In the genomic region with DNA sequence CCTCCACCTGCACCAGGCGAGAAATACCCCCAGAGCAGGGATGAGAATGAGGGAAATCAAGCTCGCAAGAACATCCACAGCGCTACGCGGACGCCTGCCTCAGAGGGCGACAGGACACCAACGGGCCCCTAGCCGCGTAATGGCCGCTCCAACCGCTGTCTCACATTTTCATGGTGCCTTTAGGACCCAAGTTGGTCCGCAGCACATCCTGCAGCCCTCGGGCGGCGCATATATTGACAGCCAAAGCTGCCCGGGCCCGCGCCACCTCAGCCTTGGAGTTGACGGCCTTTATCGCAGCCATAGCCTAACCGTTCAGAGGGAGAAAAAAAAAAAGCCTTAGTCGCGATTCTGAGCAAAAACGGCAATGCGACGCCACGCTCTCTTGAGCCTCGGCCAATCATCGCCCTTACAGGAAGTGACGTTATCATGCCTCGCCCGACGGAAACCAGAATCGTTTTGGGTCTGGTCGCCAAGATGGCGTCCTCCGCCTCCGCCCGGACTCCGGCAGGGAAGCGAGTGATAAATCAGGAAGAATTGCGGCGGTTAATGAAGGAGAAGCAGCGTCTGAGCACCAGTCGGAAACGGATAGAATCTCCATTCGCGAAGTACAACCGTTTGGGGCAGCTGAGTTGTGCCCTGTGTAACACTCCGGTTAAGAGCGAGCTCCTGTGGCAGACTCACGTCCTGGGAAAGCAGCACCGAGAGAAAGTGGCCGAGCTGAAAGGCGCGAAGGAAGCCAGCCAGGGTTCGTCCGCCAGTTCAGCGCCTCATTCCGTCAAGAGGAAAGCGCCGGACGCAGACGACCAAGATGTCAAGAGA, we compare ENCODE assay signal across 8 cellular contexts. TPM values are rescaled to one million over a fixed set of nuclear protein-coding genes. Genes with fewer than 3 reads are reported as not detected.
A peak's percentile ranks its signal among the peaks of the same experiment; 100 is the strongest.
DNase-seq lines count a peak whose midpoint lies in the region; ATAC-seq and TF ChIP-seq lines count a peak whose summit lies in the region.

A gene with protein sequence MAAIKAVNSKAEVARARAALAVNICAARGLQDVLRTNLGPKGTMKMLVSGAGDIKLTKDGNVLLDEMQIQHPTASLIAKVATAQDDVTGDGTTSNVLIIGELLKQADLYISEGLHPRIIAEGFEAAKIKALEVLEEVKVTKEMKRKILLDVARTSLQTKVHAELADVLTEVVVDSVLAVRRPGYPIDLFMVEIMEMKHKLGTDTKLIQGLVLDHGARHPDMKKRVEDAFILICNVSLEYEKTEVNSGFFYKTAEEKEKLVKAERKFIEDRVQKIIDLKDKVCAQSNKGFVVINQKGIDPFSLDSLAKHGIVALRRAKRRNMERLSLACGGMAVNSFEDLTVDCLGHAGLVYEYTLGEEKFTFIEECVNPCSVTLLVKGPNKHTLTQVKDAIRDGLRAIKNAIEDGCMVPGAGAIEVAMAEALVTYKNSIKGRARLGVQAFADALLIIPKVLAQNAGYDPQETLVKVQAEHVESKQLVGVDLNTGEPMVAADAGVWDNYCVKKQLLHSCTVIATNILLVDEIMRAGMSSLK (minus strand): TSS at position 368 of the 819 bp plus-strand sequence. CDS start 67 bp downstream, at position 301.
A gene with protein sequence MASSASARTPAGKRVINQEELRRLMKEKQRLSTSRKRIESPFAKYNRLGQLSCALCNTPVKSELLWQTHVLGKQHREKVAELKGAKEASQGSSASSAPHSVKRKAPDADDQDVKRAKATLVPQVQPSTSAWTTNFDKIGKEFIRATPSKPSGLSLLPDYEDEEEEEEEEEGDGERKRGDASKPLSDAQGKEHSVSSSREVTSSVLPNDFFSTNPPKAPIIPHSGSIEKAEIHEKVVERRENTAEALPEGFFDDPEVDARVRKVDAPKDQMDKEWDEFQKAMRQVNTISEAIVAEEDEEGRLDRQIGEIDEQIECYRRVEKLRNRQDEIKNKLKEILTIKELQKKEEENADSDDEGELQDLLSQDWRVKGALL (plus strand): TSS at position 448 of the 819 bp plus-strand sequence. CDS start 27 bp downstream, at position 475.

- peak within 1 kb of the TSS; percentile 98 for H3K23ac ChIP-seq in IMR-90 (ENCODE audit: low read depth, low read length)

- H3K4me1 ChIP-seq in IMR-90 (ENCODE audit: control insufficient read depth, insufficient read depth, low read length) = peaks cover 2% of the 10 kb centered on the region; the same call in 1 of the 2 replicates
- H3K4me1 ChIP-seq in OCI-LY7 (ENCODE audit: insufficient read depth, low read length, poor library complexity, severe bottlenecking) = peaks cover 20% of the 10 kb centered on the region
- peaks cover 17% of the 10 kb centered on the region for H3K4me1 ChIP-seq in mucosa of descending colon (ENCODE audit: low read depth)

- peak within 1 kb of the TSS; percentile 97 for H3K4ac ChIP-seq in IMR-90 (ENCODE audit: low read depth, low read length)

- peak within 1 kb of the TSS; percentile 8; the same call in 1 of the 3 replicates for H2BK15ac ChIP-seq in IMR-90 (ENCODE audit: low read depth, low read length)

- peak within 1 kb of the TSS; percentile 53 for H2BK120ac ChIP-seq in IMR-90 (ENCODE audit: low read depth, low read length)

- H3K79me1 ChIP-seq in IMR-90 (ENCODE audit: low read depth in 1 of 2, low read length in 2 of 2) = peaks cover 7 to 19% of the 10 kb centered on the region in 2 experiments

- H3K27me3 ChIP-seq in IMR-90 (ENCODE audit: control insufficient read depth, insufficient read depth, low read length) = no peaks in the 10 kb centered on the region

- H3K9me3 ChIP-seq in IMR-90 (ENCODE audit: control insufficient read depth, insufficient read depth, low read length) = no peaks in the 10 kb centered on the region
- no peaks in the 10 kb centered on the region for H3K9me3 ChIP-seq in OCI-LY7 (ENCODE audit: low read length)
- no peaks in the 10 kb centered on the region for H3K9me3 ChIP-seq in mucosa of descending colon

- no TSS peak for BruUV-seq in IMR-90 (replicated peaks; lab: Mats Ljungman, UMichigan)
- no TSS peak for BruUV-seq in OCI-LY7 (replicated peaks; lab: Mats Ljungman, UMichigan)

- TF ChIP-seq RAD21 in IMR-90 (IDR thresholded peaks at IDR 0.05; ENCODE audit: low read length) = no peak

- peak within 1 kb of the TSS; percentile 77 to 99 for H4K8ac ChIP-seq in IMR-90 (ENCODE audit: low read depth in 2 of 2, low read length in 2 of 2)

- H3K27ac ChIP-seq in IMR-90 (ENCODE audit: insufficient read depth, low read length) (peak within 1 kb of the TSS; percentile 93), OCI-LY7 (ENCODE audit: low read depth, low read length, poor library complexity, severe bottlenecking) (peak within 1 kb of the TSS; percentile 60)

- WGBS in IMR-90 (ENCODE audit: extremely low coverage in 2 of 2, insufficient read length in 1 of 2), 2 experiments = 0% methylated on average over 36 of the region's 65 CpGs; no CpG with 5 or more reads in 1 of the 2 experiments

- TF ChIP-seq CTCF in IMR-90 (conservative IDR thresholded peaks at IDR 0.05; ENCODE audit: low read depth, low read length) (no peak), OCI-LY7 (conservative IDR thresholded peaks at IDR 0.05; ENCODE audit: low read length) (no peak), epithelial cell of proximal tubule (conservative IDR thresholded peaks at IDR 0.05; ENCODE audit: low read depth, low read length) (no peak), mucosa of descending colon (IDR thresholded peaks at IDR 0.05) (no peak)

- ATAC-seq in GM21528 (IDR thresholded peaks at IDR 0.05; ENCODE audit: low FRiP score, unreplicated experiment) (peak; percentile 92), IMR-90 (ENCODE audit: low read depth) (peak; percentile 93), mucosa of descending colon (peak; percentile 100)

- H3K4me2 ChIP-seq in IMR-90 (ENCODE audit: low read depth, low read length) (peak within 1 kb of the TSS; percentile 100), OCI-LY7 (ENCODE audit: low read length) (peak within 1 kb of the TSS; percentile 97)

- DNase-seq in DMS 273 treated with DMSO at 0.1 percent for 48 hours (lab: John Stamatoyannopoulos, UW) (peak; percentile 81), IMR-90 (peak; percentile 95), OCI-LY7 (ENCODE audit: low spot score) (peak; percentile 94), activated T-cell treated with anti-CD3 and anti-CD28 coated beads for 48 hours (ENCODE audit: low read depth) (peak; percentile 82), epithelial cell of proximal tubule (ENCODE audit: low read depth) (peak; percentile 71), mucosa of descending colon (peak; percentile 90 to 98 (median 92))
- DNase-seq in stimulated activated CD8-positive, alpha-beta memory T cell treated with anti-CD3 and anti-CD28 coated beads, Interleukin-4, amount 100 ng/mL, for 1 hour (ENCODE audit: low read depth in 2 of 2, low spot score in 1 of 2) = peak; percentile 79 to 80

- peak within 1 kb of the TSS; percentile 88 for H4K91ac ChIP-seq in IMR-90 (ENCODE audit: insufficient read depth, low read depth, low read length)

- H3K14ac ChIP-seq in IMR-90 (replicated peaks; ENCODE audit: low read depth, low read length) = peak within 1 kb of the TSS; percentile 98

- dilution Hi-C loops in IMR-90 (cut with HindIII; ENCODE audit: low sequenced_read_pairs, unreplicated experiment) = no loop called here

- peak within 1 kb of the TSS; percentile 94 for H4K5ac ChIP-seq in IMR-90 (ENCODE audit: low read depth, low read length)

- H3K79me2 ChIP-seq in OCI-LY7 (ENCODE audit: insufficient read depth, low read depth, low read length) = peaks cover 24% of the 10 kb centered on the region

- H3K4me3 ChIP-seq in IMR-90 (ENCODE audit: insufficient read depth, low read depth, low read length) (peak within 1 kb of the TSS; percentile 72), OCI-LY7 (ENCODE audit: low read depth, low read length, poor library complexity, severe bottlenecking) (peak within 1 kb of the TSS; percentile 80), epithelial cell of proximal tubule (ENCODE audit: low read depth, low read length) (peak within 1 kb of the TSS; percentile 87), mucosa of descending colon (peak within 1 kb of the TSS; percentile 81)

- peak within 1 kb of the TSS; percentile 71; the same call in 1 of the 2 replicates for H3K18ac ChIP-seq in IMR-90 (ENCODE audit: low read depth, low read length)

- no peaks in the 10 kb centered on the region for H4K20me1 ChIP-seq in IMR-90 (ENCODE audit: insufficient read depth, low read length)
- no peaks in the 10 kb centered on the region for H4K20me1 ChIP-seq in OCI-LY7 (ENCODE audit: insufficient read depth, low read length)

- intact Hi-C loops in IMR-90 (cut with micrococcal nuclease) = loop anchor here (1.0 kb wide), 1 partner anchor 19 kb away; a partner anchor contains a TSS
- intact Hi-C loops in OCI-LY7 (cut with micrococcal nuclease; ENCODE audit: unreplicated experiment) = loop anchor here (1.0 kb wide), 1 partner anchor 20 kb away; no protein-coding TSS in a partner anchor
- intact Hi-C loops in mucosa of descending colon (cut with DNase I, micrococcal nuclease) = no loop called here

- peak within 1 kb of the TSS; percentile 97 for H2AK9ac ChIP-seq in IMR-90 (replicated peaks; ENCODE audit: low read depth, low read length, poor library complexity)

- POLR2A ChIA-PET in IMR-90 (lab: Charles Lee; ENCODE audit: unreplicated experiment) (interaction anchor here (0.6 kb wide), 1 partner anchor 51 kb away, joined by 3 read pairs; no protein-coding TSS in a partner anchor), OCI-LY7 (lab: Charles Lee) (interaction anchor here (1.8 kb wide), 1 partner anchor 13 kb away, joined by 7 read pairs; no protein-coding TSS in a partner anchor)

- no peaks in the 10 kb centered on the region for H3K9me2 ChIP-seq in OCI-LY7 (ENCODE audit: insufficient read depth, low read length)

- H3K56ac ChIP-seq in IMR-90 (ENCODE audit: extremely low read depth, insufficient read depth, low read length) = peak within 1 kb of the TSS; percentile 88

- H2AFZ ChIP-seq in IMR-90 (replicated peaks; ENCODE audit: low read length, poor library complexity) (peak within 1 kb of the TSS; percentile 99), OCI-LY7 (ENCODE audit: low read length) (peak within 1 kb of the TSS; percentile 83)

- H2BK20ac ChIP-seq in IMR-90 (ENCODE audit: low read depth, low read length) = no peak within 1 kb of the TSS

- peak; percentile 91 for TF ChIP-seq POLR2A in IMR-90 (IDR thresholded peaks at IDR 0.05; ENCODE audit: low read depth, low read length)

- H3K9me1 ChIP-seq in IMR-90 (ENCODE audit: insufficient read depth, low read length) = no peaks in the 10 kb centered on the region

- H3K36me3 ChIP-seq in IMR-90 (ENCODE audit: control insufficient read depth, insufficient read depth, low read length) = peaks cover 2% of the 10 kb centered on the region; the same call in 1 of the 2 replicates
- H3K36me3 ChIP-seq in OCI-LY7 (ENCODE audit: insufficient read depth, low read length) = peaks cover 33% of the 10 kb centered on the region
- H3K36me3 ChIP-seq in mucosa of descending colon (ENCODE audit: low read depth) = no peaks in the 10 kb centered on the region

- H2BK5ac ChIP-seq in IMR-90 (ENCODE audit: low read depth, low read length, poor library complexity, severe bottlenecking) = peak within 1 kb of the TSS; percentile 93

- in situ Hi-C loops in IMR-90 (cut with MboI; ENCODE audit: low sequenced_read_pairs) = no loop called here

- CTCF ChIA-PET in IMR-90 (lab: Yijun Ruan, JAX) (interaction anchor here (1.0 kb wide), 1 partner anchor 23 kb away, joined by 3 read pairs; no protein-coding TSS in a partner anchor), OCI-LY7 (lab: Charles Lee; ENCODE audit: unreplicated experiment) (interaction anchor here (1.0 kb wide), 1 partner anchor 21 kb away, joined by 3 read pairs; no protein-coding TSS in a partner anchor)

- peak within 1 kb of the TSS; percentile 51 for H2AK5ac ChIP-seq in IMR-90 (ENCODE audit: low read depth, low read length)

- peak within 1 kb of the TSS; percentile 93 for H3K9ac ChIP-seq in IMR-90 (ENCODE audit: low read depth, low read length)

RNA-seq across cellular contexts. Expression of the first gene that starts in this region (rescaled TPM):
- 0.72 and 1.7 TPM in 2 replicates for total RNA-seq in IMR-90 (2012; rRNA removed)
- 0.72 and 1.1 TPM in 2 replicates for polyA plus RNA-seq in IMR-90 (2012; rRNA removed)
- polyA plus RNA-seq in IMR-90 (2012; cell fraction: cytosol; rRNA removed) = 0.16 and 0.18 TPM in 2 replicates
- 0.17 and 1.9 TPM in 2 replicates for polyA plus RNA-seq in IMR-90 (2012; cell fraction: nucleus; rRNA removed; ENCODE audit: low replicate concordance)
- 0.10 and 1.9 TPM in 2 replicates for total RNA-seq in OCI-LY7 (2014; rRNA removed; shearing (Covaris generic))
- total RNA-seq in OCI-LY7 (2022) = 2.6 and 4.4 TPM in 2 replicates
- 0.36 and 4.4 TPM in 2 replicates for total RNA-seq in epithelial cell of proximal tubule
- total RNA-seq in mucosa of descending colon = 1 to 10 TPM; 1.0 to 2.7 (median 2.1) TPM

RNA-seq across cellular contexts. Expression of the second gene that starts in this region (rescaled TPM):
- total RNA-seq in IMR-90 (2012; rRNA removed) (6.6 and 10.3 TPM in 2 replicates), OCI-LY7 (2022) (23.0 and 25.5 TPM in 2 replicates), epithelial cell of proximal tubule (10.3 and 17.7 TPM in 2 replicates), mucosa of descending colon (10 to 100 TPM; 10.8 to 21.6 (median 12.6) TPM)
- 5.1 and 5.5 TPM in 2 replicates for polyA plus RNA-seq in IMR-90 (2012; rRNA removed)
- 2.4 TPM in 2 replicates for polyA plus RNA-seq in IMR-90 (2012; cell fraction: cytosol; rRNA removed)
- 1.5 and 3.3 TPM in 2 replicates for polyA plus RNA-seq in IMR-90 (2012; cell fraction: nucleus; rRNA removed; ENCODE audit: low replicate concordance)
- 25.0 and 41.9 TPM in 2 replicates for total RNA-seq in OCI-LY7 (2014; rRNA removed; shearing (Covaris generic))

Comparison
In these comparisons a context has a peak if more than half of its experiments do, and no peak if none do; other contexts are left out.
1. Peak in every context shown above with its lines: DNase-seq, ATAC-seq, H3K4me3 ChIP-seq and H3K27ac ChIP-seq.
2. intact Hi-C loops: an anchor here in IMR-90 (1.0 kb wide) and OCI-LY7 (1.0 kb wide); none called in mucosa of descending colon.